In genomic region chr13:31951215-31951678, GRCh38 we compare ENCODE assay signal across 9 cellular contexts.
A peak's percentile ranks its signal among the peaks of the same experiment; 100 is the strongest.
DNase-seq lines count a peak whose midpoint lies in the region; ATAC-seq, FAIRE-seq and TF ChIP-seq lines count a peak whose summit lies in the region.
"Had no signal": no experiment of that assay in that cellular context is flagged by ENCODE, and none has a peak within 500 bp of the region (broad histone marks: within the 10 kb centered on the region; RNA-seq: fewer than 3 reads in every experiment).

No MANE protein-coding gene starts in this region.

- H3K36me3 ChIP-seq in keratinocyte (ENCODE audit: control insufficient read depth in 2 of 2, extremely low read depth in 1 of 2, insufficient read depth in 2 of 2, low read length in 2 of 2), result no peaks in the 10 kb centered on the region
- H3K36me3 ChIP-seq in H7 (replicated peaks; ENCODE audit: control insufficient read depth, insufficient read depth, low read length), result no peaks in the 10 kb centered on the region

- H3K4me3 Mint-ChIP-seq in Calu3 (ENCODE audit: low read depth, unreplicated experiment) (no peak overlapping the region), T-helper 17 cell (no peak overlapping the region)
- H3K4me3 Mint-ChIP-seq: activated naive CD4-positive, alpha-beta T cell treated with anti-CD3 and anti-CD28 coated beads, Interleukin-2, amount 50 U/mL, for 24 hours had no signal

- no peak overlapping the region for H2AFZ ChIP-seq in keratinocyte (ENCODE audit: control insufficient read depth, low read length)

- no TSS peak for BruUV-seq in Calu3 (replicated peaks; lab: Mats Ljungman, UMichigan)

- no peaks in the 10 kb centered on the region for H3K79me2 ChIP-seq in keratinocyte (ENCODE audit: control insufficient read depth, insufficient read depth, low read length)

- H3K9me3 ChIP-seq in T-helper 17 cell (ENCODE audit: control insufficient read depth, low read length, poor library complexity, severe bottlenecking), result no peaks in the 10 kb centered on the region
- no peaks in the 10 kb centered on the region for H3K9me3 ChIP-seq in keratinocyte (ENCODE audit: control insufficient read depth, low read depth, low read length)

- no peaks in the 10 kb centered on the region for H3K27me3 Mint-ChIP-seq in Calu3 (ENCODE audit: unreplicated experiment)
- H3K27me3 Mint-ChIP-seq in T-helper 17 cell, result no peaks in the 10 kb centered on the region

- H3K36me3 Mint-ChIP-seq in Calu3 (ENCODE audit: insufficient read depth, unreplicated experiment) (peaks cover 5% of the 10 kb centered on the region), T-helper 17 cell (ENCODE audit: low read depth) (peaks cover 23% of the 10 kb centered on the region)
- H3K36me3 Mint-ChIP-seq: activated naive CD4-positive, alpha-beta T cell treated with anti-CD3 and anti-CD28 coated beads, Interleukin-2, amount 50 U/mL, for 24 hours had no signal

- no peaks in the 10 kb centered on the region for H3K9me3 Mint-ChIP-seq in Calu3 (ENCODE audit: low read depth, unreplicated experiment)
- H3K9me3 Mint-ChIP-seq: activated naive CD4-positive, alpha-beta T cell treated with anti-CD3 and anti-CD28 coated beads, Interleukin-2, amount 50 U/mL, for 24 hours had no signal

- H3K27me3 ChIP-seq in keratinocyte (ENCODE audit: control insufficient read depth, extremely low read depth, insufficient read depth, low read length) (no peaks in the 10 kb centered on the region), H7 (ENCODE audit: control insufficient read depth, insufficient read depth, low read length) (no peaks in the 10 kb centered on the region)

- TF ChIP-seq CTCF in Calu3 (IDR thresholded peaks at IDR 0.05; ENCODE audit: unreplicated experiment) (no peak), keratinocyte (optimal IDR thresholded peaks at IDR 0.05 in 1 of 3, IDR thresholded peaks at IDR 0.05 in 1 of 3, conservative IDR thresholded peaks at IDR 0.05 in 1 of 3; ENCODE audit: extremely low read depth in 1 of 3, insufficient read depth in 2 of 3, low read length in 3 of 3) (no peak)

- peak; percentile 95 for ATAC-seq in GM19351 (IDR thresholded peaks at IDR 0.05; ENCODE audit: unreplicated experiment)
- ATAC-seq in HG03159 (IDR thresholded peaks at IDR 0.05; ENCODE audit: unreplicated experiment), result peak; percentile 84
- ATAC-seq in T-helper 17 cell, result peak; percentile 97

- H3K9me1 ChIP-seq in keratinocyte (ENCODE audit: control insufficient read depth, extremely low read depth, insufficient read depth, low read length), result no peaks in the 10 kb centered on the region

- dilution Hi-C loops in keratinocyte (cut with MboI; ENCODE audit: extremely low pct_ligation_motif_present, low sequenced_read_pairs), result no loop called here

- DNase-seq in Calu3, result peak; percentile 35
- no peak for DNase-seq in T-helper 17 cell
- DNase-seq in keratinocyte (ENCODE audit: low read depth, low spot score), result peak; percentile 19
- no peak for DNase-seq in putamen (ENCODE audit: low spot score)
- no peak for DNase-seq in activated naive CD4-positive, alpha-beta T cell treated with Interleukin-2 at 50 U/mL for 16 hours
- no peak for DNase-seq in H7

- intact Hi-C loops in Calu3 (cut with micrococcal nuclease; ENCODE audit: unreplicated experiment), result no loop called here

- no peaks in the 10 kb centered on the region for H3K4me1 ChIP-seq in keratinocyte (ENCODE audit: control insufficient read depth, extremely low read depth, insufficient read depth, low read length)

- H3K27ac Mint-ChIP-seq in Calu3 (ENCODE audit: unreplicated experiment) (no peak overlapping the region), T-helper 17 cell (peak overlapping the region; percentile 69)
- H3K27ac Mint-ChIP-seq: activated naive CD4-positive, alpha-beta T cell treated with anti-CD3 and anti-CD28 coated beads, Interleukin-2, amount 50 U/mL, for 24 hours had no signal

- H3K27ac ChIP-seq in keratinocyte (ENCODE audit: control insufficient read depth, insufficient read depth, low read length), result no peak overlapping the region

- CTCF ChIA-PET in Calu3 (lab: Charles Lee), result interaction anchor here (0.6 kb wide), 1 partner anchor 24 kb away, joined by 5 read pairs; no protein-coding TSS in a partner anchor

- peaks cover 35% of the 10 kb centered on the region for H3K4me1 Mint-ChIP-seq in Calu3 (ENCODE audit: low read depth, unreplicated experiment)
- H3K4me1 Mint-ChIP-seq in T-helper 17 cell, result peaks cover 27% of the 10 kb centered on the region
- H3K4me1 Mint-ChIP-seq: activated naive CD4-positive, alpha-beta T cell treated with anti-CD3 and anti-CD28 coated beads, Interleukin-2, amount 50 U/mL, for 24 hours had no signal

- no peak overlapping the region for H3K4me2 ChIP-seq in keratinocyte (ENCODE audit: control insufficient read depth, extremely low read depth, insufficient read depth, low read depth, low read length)

- H3K4me3 ChIP-seq in keratinocyte (ENCODE audit: control insufficient read depth in 2 of 3, extremely low read depth in 1 of 3, insufficient read depth in 2 of 3, low read depth in 1 of 3, low read length in 3 of 3) (no peak overlapping the region), H7 (ENCODE audit: insufficient read depth, low read depth, low read length) (no peak overlapping the region)

- no peaks in the 10 kb centered on the region for H4K20me1 ChIP-seq in keratinocyte (ENCODE audit: control insufficient read depth, extremely low read depth, insufficient read depth, low read length)

- no peak overlapping the region for H3K9ac ChIP-seq in keratinocyte (ENCODE audit: control insufficient read depth, extremely low read depth, insufficient read depth, low read length)

- FAIRE-seq in keratinocyte (lab: Jason Lieb, UNC), result peak; percentile 34

Comparison
In these comparisons a context has a peak if more than half of its experiments do, and no peak if none do; other contexts are left out.
1. DNase-seq: peak in Calu3 (single experiment) and keratinocyte (single experiment); none in T-helper 17 cell (0 of 3), putamen (single experiment), activated naive CD4-positive, alpha-beta T cell treated with Interleukin-2 at 50 U/mL for 16 hours (single experiment) and H7 (single experiment).
2. Peak in every context shown above with its lines, with median percentiles within 50 percentile points of each other: ATAC-seq.